In the genomic region with DNA sequence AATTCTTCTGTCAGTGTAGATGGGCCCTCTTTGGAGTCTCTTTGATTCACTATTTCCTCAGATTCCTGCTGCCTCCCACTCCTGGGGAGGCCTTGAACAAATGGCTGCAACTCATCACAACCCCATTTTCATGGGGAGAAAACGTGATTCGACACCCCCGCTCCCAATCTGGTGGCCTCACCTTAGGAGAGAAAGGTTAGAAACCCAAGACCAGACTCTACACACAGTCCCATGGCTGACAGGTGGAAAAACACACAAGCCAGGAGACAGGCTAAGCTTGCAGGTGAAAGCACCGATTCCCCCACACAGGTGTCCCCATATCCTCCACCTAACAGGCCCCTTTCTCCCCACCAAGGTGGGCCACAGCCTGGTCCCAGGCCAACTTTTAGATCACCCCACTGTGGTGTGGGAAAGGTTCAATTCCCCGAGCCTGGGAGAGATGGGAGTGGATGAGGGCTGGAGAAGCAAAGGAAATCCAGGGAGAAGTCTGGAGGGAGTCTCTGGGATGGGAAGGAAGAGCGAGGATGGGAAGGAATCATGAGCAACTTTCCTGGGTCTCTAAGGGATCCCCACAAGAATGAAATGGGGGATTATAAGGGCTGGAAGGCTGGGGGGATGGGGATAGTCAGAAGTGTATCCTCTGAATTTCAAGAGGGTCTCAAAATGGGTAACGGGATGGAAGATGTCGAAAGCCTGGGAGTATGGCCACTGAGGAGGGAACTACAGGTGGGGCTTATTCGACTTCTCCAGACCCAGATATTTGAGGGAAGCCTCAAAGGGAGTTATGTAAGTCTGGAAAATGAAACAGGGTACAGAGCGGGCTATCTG, we compare ENCODE assay signal across 8 cellular contexts. TPM values are rescaled to one million over a fixed set of nuclear protein-coding genes. Genes with fewer than 3 reads are reported as not detected.
DNase-seq lines count a peak whose midpoint lies in the region; ATAC-seq, FAIRE-seq and TF ChIP-seq lines count a peak whose summit lies in the region.

No MANE protein-coding gene starts in this region.

- POLR2A ChIA-PET in A549 (lab: Yijun Ruan, JAX): no interaction called here
- POLR2A ChIA-PET in GM10248 (lab: Yijun Ruan, JAX): interaction anchor here (0.6 kb wide), 1 partner anchor 79 kb away, joined by 7 read pairs; no protein-coding TSS in a partner anchor

- TF ChIP-seq RAD21 in A549 (conservative IDR thresholded peaks at IDR 0.05 in 1 of 2, IDR thresholded peaks at IDR 0.05 in 1 of 2): no peak

- H3K4me1 Mint-ChIP-seq in memory B cell: peaks cover 51% of the 10 kb centered on the region

- no peak for TF ChIP-seq CTCF in A549 (IDR thresholded peaks at IDR 0.05)
- TF ChIP-seq CTCF in body of pancreas (IDR thresholded peaks at IDR 0.05): no peak
- TF ChIP-seq CTCF in upper lobe of right lung (IDR thresholded peaks at IDR 0.05): no peak
- no peak for TF ChIP-seq CTCF in GM10248 (IDR thresholded peaks at IDR 0.05; ENCODE audit: control extremely low read depth, extremely low read depth, low read depth, missing control alignments)

- 36% methylated on average over 10 of the region's 10 CpGs for WGBS in A549 (ENCODE audit: missing lambda C conversion rate)
- WGBS in body of pancreas, 2 donors: 10 to 14% methylated on average over 10 of the region's 10 CpGs

- no peaks in the 10 kb centered on the region for H3K9me3 Mint-ChIP-seq in memory B cell

- H3K27me3 ChIP-seq in body of pancreas (no peaks in the 10 kb centered on the region), upper lobe of right lung (no peaks in the 10 kb centered on the region)

- peak overlapping the region; percentile 92 for H3K4me3 ChIP-seq in A549
- H3K4me3 ChIP-seq in Jurkat, Clone E6-1 (ENCODE audit: low read length): peak overlapping the region; percentile 84
- H3K4me3 ChIP-seq in body of pancreas: peak overlapping the region; percentile 57 to 76
- peak overlapping the region; percentile 99 for H3K4me3 ChIP-seq in upper lobe of right lung

- intact Hi-C loops in body of pancreas (cut with DNase I): no loop called here
- intact Hi-C loops in upper lobe of right lung (cut with DNase I): no loop called here

- peak overlapping the region; percentile 93 for H3K27ac Mint-ChIP-seq in memory B cell

- TF ChIP-seq EP300 in A549 (IDR thresholded peaks at IDR 0.05): no peak

- CTCF ChIA-PET in A549 (lab: Yijun Ruan, JAX) (interaction anchor here (0.6 to 1.2 kb wide), 2 partner anchors 11 to 258 kb away, joined by 3 to 6 read pairs; no protein-coding TSS in a partner anchor), GM10248 (lab: Yijun Ruan, JAX) (no interaction called here)

- H3K9me3 ChIP-seq in A549 (no peaks in the 10 kb centered on the region), body of pancreas (no peaks in the 10 kb centered on the region), upper lobe of right lung (no peaks in the 10 kb centered on the region)

- H3K4me3 Mint-ChIP-seq in memory B cell: peak overlapping the region; percentile 95

- H3K4me1 ChIP-seq in A549: peaks cover 30% of the 10 kb centered on the region
- H3K4me1 ChIP-seq in body of pancreas: peaks cover 77% of the 10 kb centered on the region
- peaks cover 61% of the 10 kb centered on the region for H3K4me1 ChIP-seq in upper lobe of right lung

- H3K36me3 Mint-ChIP-seq in memory B cell: peaks cover 7% of the 10 kb centered on the region

- peak overlapping the region; percentile 88 for H3K4me2 ChIP-seq in A549

- no peaks in the 10 kb centered on the region for H3K27me3 Mint-ChIP-seq in memory B cell

- FAIRE-seq in A549 (lab: Jason Lieb, UNC): no peak

- no peak for ATAC-seq in A549
- ATAC-seq in body of pancreas: no peak
- no peak for ATAC-seq in memory B cell (ENCODE audit: low read depth)
- no peak for ATAC-seq in upper lobe of right lung

- no peak for TF ChIP-seq POLR2A in A549 (IDR thresholded peaks at IDR 0.05; ENCODE audit: low read length)
- TF ChIP-seq POLR2A in body of pancreas (IDR thresholded peaks at IDR 0.05): no peak

- DNase-seq in A549 (ENCODE audit: low read depth in 1 of 2, low spot score in 1 of 2) (no peak), body of pancreas (no peak), memory B cell (ENCODE audit: low spot score in 2 of 2) (no peak), upper lobe of right lung (no peak), middle frontal gyrus (ENCODE audit: extremely low spot score, low spot score) (no peak), GM10248 (ENCODE audit: extremely low spot score) (no peak)
- no peak for DNase-seq in Jurkat, Clone E6-1 (ENCODE audit: low read depth, low spot score)
- DNase-seq in activated CD4-positive, CD25-positive, alpha-beta regulatory T cell treated with anti-CD3 and anti-CD28 coated beads, Interleukin-2, amount 50 U/mL, for 72 hours: no peak

- H3K36me3 ChIP-seq in body of pancreas (replicated peaks in 1 of 2; ENCODE audit: insufficient read depth in 1 of 2, low read depth in 2 of 2) (no peaks in the 10 kb centered on the region), upper lobe of right lung (peaks cover 12% of the 10 kb centered on the region)

- peak overlapping the region; percentile 98 to 100 for H3K27ac ChIP-seq in A549
- H3K27ac ChIP-seq in body of pancreas: peak overlapping the region; percentile 76 to 93 (median 90)
- peak overlapping the region; percentile 92 for H3K27ac ChIP-seq in upper lobe of right lung

TF ChIP-seq in A549, 52 proteins besides CTCF, POLR2A, EP300 and RAD21:
- TF ChIP-seq, protein P1, sequence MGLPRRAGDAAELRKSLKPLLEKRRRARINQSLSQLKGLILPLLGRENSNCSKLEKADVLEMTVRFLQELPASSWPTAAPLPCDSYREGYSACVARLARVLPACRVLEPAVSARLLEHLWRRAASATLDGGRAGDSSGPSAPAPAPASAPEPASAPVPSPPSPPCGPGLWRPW (IDR thresholded peaks at IDR 0.05): no peak
- TF ChIP-seq KDM1A (IDR thresholded peaks at IDR 0.05; ENCODE audit: low read depth) (no peak), EHF (CRISPR knock-in tag; IDR thresholded peaks at IDR 0.05) (no peak), HOXA7 (CRISPR knock-in tag; IDR thresholded peaks at IDR 0.05) (no peak), ZFP36 (IDR thresholded peaks at IDR 0.05; ENCODE audit: borderline replicate concordance, partially characterized antibody) (no peak), BHLHE40 (IDR thresholded peaks at IDR 0.05; ENCODE audit: low read depth, low read length) (no peak), MAZ (IDR thresholded peaks at IDR 0.05; ENCODE audit: borderline replicate concordance, low read depth, low read length) (no peak), TP53 (CRISPR knock-in tag; IDR thresholded peaks at IDR 0.05) (no peak)
- TF ChIP-seq, protein P2, sequence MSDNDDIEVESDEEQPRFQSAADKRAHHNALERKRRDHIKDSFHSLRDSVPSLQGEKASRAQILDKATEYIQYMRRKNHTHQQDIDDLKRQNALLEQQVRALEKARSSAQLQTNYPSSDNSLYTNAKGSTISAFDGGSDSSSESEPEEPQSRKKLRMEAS (IDR thresholded peaks at IDR 0.05): no peak

RNA-seq across cellular contexts. Expression of a gene that starts 0.9 kb away (rescaled TPM):
- 6.1 and 12.0 TPM in 2 replicates for polyA plus RNA-seq in A549 (2011; rRNA removed)
- polyA plus RNA-seq in A549 (2012; cell fraction: cytosol; rRNA removed): 4.3 and 6.3 TPM in 2 replicates
- polyA plus RNA-seq in A549 (2012; cell fraction: nucleus; rRNA removed): 5.3 and 7.4 TPM in 2 replicates
- 9.0 to 9.3 TPM (median 9.1 TPM) in 3 replicates for polyA plus RNA-seq in A549 (2017; fragmentation: RNase III; extraction: RNeasy Plus Mini Kit Qiagen cat#74134 plus additional on column Dnase treatment)
- 15.6 and 16.7 TPM in 2 replicates for polyA minus RNA-seq in A549 (2011; rRNA and poly(A)+ RNA removed)
- polyA plus RNA-seq in Jurkat, Clone E6-1 (2012; ENCODE audit: insufficient read depth, insufficient read length): 12.4 TPM
- 1 to 10 TPM; 4.6 to 5.2 TPM for total RNA-seq in body of pancreas
- total RNA-seq in upper lobe of right lung: 15.9 TPM

RNA-seq across cellular contexts. Expression of a gene that starts 1.1 kb away (rescaled TPM):
- polyA plus RNA-seq in A549 (2011; rRNA removed): 43.9 and 49.4 TPM in 2 replicates
- 25.3 and 34.1 TPM in 2 replicates for polyA plus RNA-seq in A549 (2012; cell fraction: cytosol; rRNA removed)
- 28.2 and 33.9 TPM in 2 replicates for polyA plus RNA-seq in A549 (2012; cell fraction: nucleus; rRNA removed)
- 29.2 to 30.3 TPM (median 29.6 TPM) in 3 replicates for polyA plus RNA-seq in A549 (2017; fragmentation: RNase III; extraction: RNeasy Plus Mini Kit Qiagen cat#74134 plus additional on column Dnase treatment)
- polyA minus RNA-seq in A549 (2011; rRNA and poly(A)+ RNA removed): 39.4 and 40.2 TPM in 2 replicates
- polyA plus RNA-seq in Jurkat, Clone E6-1 (2012; ENCODE audit: insufficient read depth, insufficient read length): 22.8 TPM
- 10 to 100 TPM; 12.2 to 23.6 TPM for total RNA-seq in body of pancreas
- total RNA-seq in upper lobe of right lung: 31.5 TPM
